In genomic region chr22:23193882-23194281, GRCh38 we compare ENCODE assay signal across 28 cellular contexts. TPM values are rescaled to one million over a fixed set of nuclear protein-coding genes. Genes with fewer than 3 reads are reported as not detected.
DNase-seq lines count a peak whose midpoint lies in the region; ATAC-seq and TF ChIP-seq lines count a peak whose summit lies in the region.
"Had no signal": no experiment of that assay in that cellular context is flagged by ENCODE, and none has a peak within 500 bp of the region (broad histone marks: within the 10 kb centered on the region; RNA-seq: fewer than 3 reads in every experiment).

No MANE protein-coding gene starts in this region.

- H3K79me2 ChIP-seq in OCI-LY1 (ENCODE audit: insufficient read depth, low read length) (peaks cover 93% of the 10 kb centered on the region), SK-N-SH (ENCODE audit: insufficient read depth) (peaks cover 88% of the 10 kb centered on the region)

- H3K36me3 ChIP-seq in BLaER1 treated with 17β-estradiol and CSF1 and Interleukin-3, amounts not matched to agents 10 nM and 100 nM = peaks cover 8 to 84% (median 57%) of the 10 kb centered on the region in 11 experiments; a peak in 20 of 22 replicates
- H3K36me3 ChIP-seq in OCI-LY1 (ENCODE audit: insufficient read depth, low read length) (peaks cover 71% of the 10 kb centered on the region), thyroid gland (no peaks in the 10 kb centered on the region), SK-N-SH (replicated peaks in 1 of 2; ENCODE audit: control insufficient read depth in 1 of 2, insufficient read depth in 2 of 2, low read length in 1 of 2) (peaks cover 0 to 4% of the 10 kb centered on the region in 2 experiments)
- H3K36me3 ChIP-seq: adrenal gland, cardiac muscle cell, ovary had no signal

- no peak overlapping the region for H2AFZ ChIP-seq in OCI-LY1 (ENCODE audit: low read length)
- no peak overlapping the region for H2AFZ ChIP-seq in SK-N-SH (ENCODE audit: low read depth)

- H3F3A ChIP-seq in OCI-LY1 (ENCODE audit: insufficient read depth, low read length) = no peaks in the 10 kb centered on the region
- H3F3A ChIP-seq in SK-N-SH (replicated peaks; ENCODE audit: insufficient read depth) = no peaks in the 10 kb centered on the region

- peak; percentile 79 for ATAC-seq in omental fat pad (ENCODE audit: low FRiP score)
- no peak for ATAC-seq in HG03457 (IDR thresholded peaks at IDR 0.05; ENCODE audit: unreplicated experiment)
- ATAC-seq: stimulated activated effector memory CD8-positive, alpha-beta T cell treated with anti-CD3 and anti-CD28 coated beads, Interleukin-12 subunit alpha, Interleukin-12 subunit beta, amount 100 ng/mL, for 72 hours had no signal

- CTCF ChIA-PET in SK-N-SH (lab: Yijun Ruan, JAX) = interaction anchor here (0.8 to 1.8 kb wide), 3 partner anchors 11 to 49 kb away, joined by 3 to 5 read pairs (median 3); partner anchors contain the start of gene BCR

- H3K27me3 ChIP-seq in BLaER1 treated with 17β-estradiol and CSF1 and Interleukin-3, amounts not matched to agents 10 nM and 100 nM = no peaks in the 10 kb centered on the region
- H3K27me3 ChIP-seq in OCI-LY1 (ENCODE audit: insufficient read depth, low read length) (no peaks in the 10 kb centered on the region), thyroid gland (no peaks in the 10 kb centered on the region), SK-N-SH (ENCODE audit: insufficient read depth) (no peaks in the 10 kb centered on the region)
- H3K27me3 ChIP-seq: adrenal gland, cardiac muscle cell, ovary, sigmoid colon, tibial artery had no signal

- TF ChIP-seq CTCF in OCI-LY1 (IDR thresholded peaks at IDR 0.05; ENCODE audit: low read length) (no peak), epithelial cell of esophagus (IDR thresholded peaks at IDR 0.05; ENCODE audit: insufficient read depth, low read depth, low read length, missing control alignments) (no peak), omental fat pad (IDR thresholded peaks at IDR 0.05) (no peak), thyroid gland (IDR thresholded peaks at IDR 0.05) (no peak), SK-N-SH (IDR thresholded peaks at IDR 0.05) (no peak)

- H3K9me2 ChIP-seq in OCI-LY1 (ENCODE audit: low read depth, low read length) (no peaks in the 10 kb centered on the region), SK-N-SH (no peaks in the 10 kb centered on the region)

- peaks cover 50 to 100% (median 67%) of the 10 kb centered on the region in 11 experiments; a peak in 21 of 22 replicates for H4K20me1 ChIP-seq in BLaER1 treated with 17β-estradiol and CSF1 and Interleukin-3, amounts not matched to agents 10 nM and 100 nM
- no peaks in the 10 kb centered on the region for H4K20me1 ChIP-seq in OCI-LY1 (ENCODE audit: insufficient read depth, low read length)
- peaks cover 62% of the 10 kb centered on the region for H4K20me1 ChIP-seq in SK-N-SH (ENCODE audit: insufficient read depth)

- H3K4me1 ChIP-seq in BLaER1 treated with 17β-estradiol and CSF1 and Interleukin-3, amounts not matched to agents 10 nM and 100 nM = peaks cover 23 to 98% (median 84%) of the 10 kb centered on the region in 10 experiments
- H3K4me1 ChIP-seq in OCI-LY1 (ENCODE audit: insufficient read depth, low read length, severe bottlenecking) (peaks cover 67% of the 10 kb centered on the region), thyroid gland (peaks cover 63 to 85% of the 10 kb centered on the region in 2 donors), SK-N-SH (ENCODE audit: control insufficient read depth in 1 of 2, insufficient read depth in 2 of 2, low read depth in 1 of 2, low read length in 1 of 2) (peaks cover 0 to 23% of the 10 kb centered on the region in 2 experiments; a peak in 1 of 4 replicates)

- H3K9ac ChIP-seq in BLaER1 treated with 17β-estradiol and CSF1 and Interleukin-3, amounts not matched to agents 10 nM and 100 nM = no peak overlapping the region
- no peak overlapping the region for H3K9ac ChIP-seq in OCI-LY1 (ENCODE audit: low read length)
- H3K9ac ChIP-seq in SK-N-SH = no peak overlapping the region

- peak overlapping the region; percentile 14 to 98 (median 91) for H3K4me2 ChIP-seq in BLaER1 treated with 17β-estradiol and CSF1 and Interleukin-3, amounts not matched to agents 10 nM and 100 nM
- H3K4me2 ChIP-seq in OCI-LY1 (ENCODE audit: low read length) (no peak overlapping the region), SK-N-SH (no peak overlapping the region)

- H3K9me3 ChIP-seq in BLaER1 treated with 17β-estradiol and CSF1 and Interleukin-3, amounts not matched to agents 10 nM and 100 nM (replicated peaks in 1 of 11) = no peaks in the 10 kb centered on the region
- H3K9me3 ChIP-seq in OCI-LY1 (ENCODE audit: low read length) (no peaks in the 10 kb centered on the region), thyroid gland (no peaks in the 10 kb centered on the region), SK-N-SH (no peaks in the 10 kb centered on the region)
- H3K9me3 ChIP-seq: adrenal gland, ovary, sigmoid colon, tibial artery had no signal

- POLR2A ChIA-PET in SK-N-SH (lab: Yijun Ruan, JAX) = no interaction called here

- peak overlapping the region in 5 of 11 experiments; percentile 4 to 80 (median 65); a peak in 4 of 22 replicates for H3K27ac ChIP-seq in BLaER1 treated with 17β-estradiol and CSF1 and Interleukin-3, amounts not matched to agents 10 nM and 100 nM
- peak overlapping the region; percentile 40 for H3K27ac ChIP-seq in OCI-LY1 (ENCODE audit: low read depth, low read length, poor library complexity, severe bottlenecking)
- H3K27ac ChIP-seq in thyroid gland = peak overlapping the region in 1 of 3 donors; percentile 28
- no peak overlapping the region for H3K27ac ChIP-seq in SK-N-SH (ENCODE audit: low read depth in 2 of 2, low read length in 1 of 2)
- H3K27ac ChIP-seq: adrenal gland, cardiac muscle cell, ovary, sigmoid colon, tibial artery had no signal

- no peak overlapping the region for H3K4me3 ChIP-seq in BLaER1 treated with 17β-estradiol and CSF1 and Interleukin-3, amounts not matched to agents 10 nM and 100 nM
- no peak overlapping the region for H3K4me3 ChIP-seq in OCI-LY1 (ENCODE audit: low read depth, low read length, poor library complexity, severe bottlenecking)
- H3K4me3 ChIP-seq in epithelial cell of esophagus (ENCODE audit: low read length) = no peak overlapping the region
- H3K4me3 ChIP-seq in thyroid gland (replicated peaks in 1 of 3) = no peak overlapping the region
- no peak overlapping the region for H3K4me3 ChIP-seq in SK-N-SH (ENCODE audit: low read depth in 2 of 2, low read length in 1 of 2)
- H3K4me3 ChIP-seq: adrenal gland, cardiac muscle cell, lung, ovary, sigmoid colon, tibial artery had no signal

- TF ChIP-seq POLR2A in thyroid gland (IDR thresholded peaks at IDR 0.05) = no peak

- DNase-seq in epithelial cell of esophagus (ENCODE audit: low read depth) (peak; percentile 41), omental fat pad (ENCODE audit: low spot score) (no peak), NCI-H446 treated with DMSO at 0.1 percent for 48 hours (lab: John Stamatoyannopoulos, UW) (no peak), thyroid gland (no peak), SK-N-SH (no peak)
- DNase-seq: activated CD4-positive, alpha-beta T cell treated with anti-CD3 and anti-CD28 coated beads, Interleukin-2, amount 10 ng/mL, durations not matched to agents 7 days and 5 days; activated CD8-positive, alpha-beta memory T cell treated with anti-CD3 and anti-CD28 coated beads, Interleukin-2, amount 50 U/mL, for 48 hours; activated effector memory CD4-positive, alpha-beta T cell treated with anti-CD3 and anti-CD28 coated beads, Interleukin-2, amount 50 U/mL, for 16 hours; adrenal gland; CD8-positive, alpha-beta memory T cell; DMS79; foreskin melanocyte; H9; hippocampal formation; NCI-H1417; NCI-H2171; ovary; SIG-M5; sigmoid colon; T-helper 1 cell; tibial artery had no signal

- TF ChIP-seq EP300 in SK-N-SH (IDR thresholded peaks at IDR 0.05; ENCODE audit: borderline replicate concordance in 1 of 2, low read depth in 1 of 2, low read length in 1 of 2) = no peak

- 61 to 74% methylated on average over 5 of the region's 5 CpGs for WGBS in thyroid gland, 2 donors
- 80% methylated on average over 3 of the region's 5 CpGs for WGBS in SK-N-SH (ENCODE audit: low lambda C conversion rate)

- intact Hi-C loops in thyroid gland (cut with DNase I) = no loop called here

- no peak for TF ChIP-seq RAD21 in SK-N-SH (IDR thresholded peaks at IDR 0.05; ENCODE audit: low read length)

TF ChIP-seq in SK-N-SH, 30 proteins besides CTCF, POLR2A, EP300 and RAD21:
- TF ChIP-seq MXI1 (IDR thresholded peaks at IDR 0.05; ENCODE audit: low read depth, low read length) = no peak
- TF ChIP-seq ZBTB33 (IDR thresholded peaks at IDR 0.05; ENCODE audit: borderline replicate concordance, low read depth) = no peak

RNA-seq across cellular contexts. Expression of gene BCR, which starts 13.6 kb away (rescaled TPM):
- total RNA-seq in omental fat pad = 100 to 1,000 TPM in 1 of 4 donors, 10 to 100 TPM in 3; 34.8 to 128 (median 51.4) TPM
- 100 to 1,000 TPM in 1 of 4 donors, 10 to 100 TPM in 3; 80.1 to 127 (median 87.7) TPM for total RNA-seq in thyroid gland
- polyA plus RNA-seq in SK-N-SH (2012; rRNA removed) = 27.0 and 50.9 TPM in 2 replicates
- polyA plus RNA-seq in SK-N-SH (2012; cell fraction: cytosol; rRNA removed) = 20.3 and 29.6 TPM in 2 replicates
- 51.6 and 84.8 TPM in 2 replicates for polyA plus RNA-seq in SK-N-SH (2012; cell fraction: nucleus; rRNA removed)

RNA-seq across cellular contexts. Expression of gene RAB36, which starts 48.6 kb away (rescaled TPM):
- total RNA-seq in omental fat pad = 1 to 10 TPM; 1.6 to 5.7 (median 2.9) TPM
- total RNA-seq in thyroid gland = 10 to 100 TPM; 10.9 to 33.4 (median 27.8) TPM
- polyA plus RNA-seq in SK-N-SH (2012; rRNA removed) = 6.6 and 6.8 TPM in 2 replicates
- polyA plus RNA-seq in SK-N-SH (2012; cell fraction: cytosol; rRNA removed) = 3.5 and 5.0 TPM in 2 replicates
- polyA plus RNA-seq in SK-N-SH (2012; cell fraction: nucleus; rRNA removed) = 10.6 TPM in 2 replicates

RNA-seq across cellular contexts. Expression of gene RSPH14, which starts 52.1 kb away (rescaled TPM):
- total RNA-seq in omental fat pad (1 to 10 TPM in 1 of 4 donors, not detected in 3; 1.3 TPM), thyroid gland (1 to 10 TPM in 2 of 4 donors, not detected in 2; 1.1 to 3.0 TPM)
- polyA plus RNA-seq in SK-N-SH (2012; rRNA removed) = 1.7 and 1.8 TPM in 2 replicates
- 1.4 and 1.5 TPM in 2 replicates for polyA plus RNA-seq in SK-N-SH (2012; cell fraction: cytosol; rRNA removed)
- polyA plus RNA-seq in SK-N-SH (2012; cell fraction: nucleus; rRNA removed) = 2.0 and 2.4 TPM in 2 replicates
- total RNA-seq: CD8-positive, alpha-beta memory T cell; endothelial cell of umbilical vein; H9 had no signal
- polyA plus RNA-seq: endothelial cell of umbilical vein had no signal

Comparison
In these comparisons a context has a peak if more than half of its experiments do, and no peak if none do; other contexts are left out.
1. H3K4me2 ChIP-seq: peak in BLaER1 treated with 17β-estradiol and CSF1 and Interleukin-3, amounts not matched to agents 10 nM and 100 nM (11 of 11); none in OCI-LY1 (single experiment) and SK-N-SH (single experiment).